Comparison of ENCODE assay signal across 9 cellular contexts in genomic region chr7:146830686-146831085, GRCh38.
"Had no signal": no experiment of that assay in that cellular context is flagged by ENCODE, and none has a peak within 500 bp of the region (broad histone marks: within the 10 kb centered on the region; RNA-seq: fewer than 3 reads in every experiment).

No MANE protein-coding gene starts in this region.

- H3K27ac ChIP-seq: GM23248, HL-60 had no signal

- H2AFZ ChIP-seq: GM23248 had no signal

- H3K36me3 ChIP-seq: HAP-1 had no signal

- H3K4me1 ChIP-seq: HAP-1 had no signal

- DNase-seq: GM23248, GOT3, H7, HFFc6, KBM-7 had no signal

- H3K9ac ChIP-seq: GM23248 had no signal

- H3K9me3 ChIP-seq: HAP-1 had no signal

- ATAC-seq: HCT116, HepG2 had no signal

- H3K4me3 ChIP-seq: GM23248, HAP-1 had no signal
